In genomic region chr2:20212871-20213503, GRCh38 we compare ENCODE assay signal across 14 cellular contexts. TPM values are rescaled to one million over a fixed set of nuclear protein-coding genes. Genes with fewer than 3 reads are reported as not detected.
A peak's percentile ranks its signal among the peaks of the same experiment; 100 is the strongest.
DNase-seq lines count a peak whose midpoint lies in the region; ATAC-seq and TF ChIP-seq lines count a peak whose summit lies in the region.
"Had no signal": no experiment of that assay in that cellular context is flagged by ENCODE, and none has a peak within 500 bp of the region (broad histone marks: within the 10 kb centered on the region; RNA-seq: fewer than 3 reads in every experiment).

No MANE protein-coding gene starts in this region.

- peak overlapping the region; percentile 58 for H4K91ac ChIP-seq in trophoblast cell (ENCODE audit: low read depth, low read length)

- H2BK12ac ChIP-seq in trophoblast cell (ENCODE audit: low read length), result peak overlapping the region; percentile 58

- H3K4me3 ChIP-seq in hepatocyte (no peak overlapping the region), trophoblast cell (ENCODE audit: low read depth, low read length) (no peak overlapping the region)
- H3K4me3 ChIP-seq: heart right ventricle had no signal

- peaks cover 19% of the 10 kb centered on the region for H3K79me1 ChIP-seq in trophoblast cell (ENCODE audit: low read length)

- H3K36me3 ChIP-seq in hepatocyte (replicated peaks; ENCODE audit: insufficient read depth, low read depth), result no peaks in the 10 kb centered on the region
- peaks cover 0 to 8% of the 10 kb centered on the region in 2 experiments for H3K36me3 ChIP-seq in trophoblast cell (ENCODE audit: control insufficient read depth in 1 of 2, insufficient read depth in 2 of 2, low read length in 2 of 2)
- H3K36me3 ChIP-seq: heart right ventricle had no signal

- no peaks in the 10 kb centered on the region for H3K9me2 ChIP-seq in hepatocyte (replicated peaks; ENCODE audit: insufficient read depth)

- H4K8ac ChIP-seq in trophoblast cell (ENCODE audit: low read depth, low read length), result peak overlapping the region; percentile 52

- H3K4me2 ChIP-seq in hepatocyte (peak overlapping the region; percentile 64), trophoblast cell (ENCODE audit: low read length) (no peak overlapping the region)

- H4K20me1 ChIP-seq in hepatocyte (ENCODE audit: insufficient read depth, poor library complexity, severe bottlenecking), result no peaks in the 10 kb centered on the region

- H3K14ac ChIP-seq in trophoblast cell (ENCODE audit: low read length), result peak overlapping the region; percentile 43

- WGBS in hepatocyte (ENCODE audit: low lambda C conversion rate, missing lambda C conversion rate), result 78% methylated on average over 16 of the region's 16 CpGs
- no CpG with 5 or more reads among the region's 16 CpGs for WGBS in trophoblast cell (ENCODE audit: extremely low coverage, insufficient coverage, insufficient read length)

- H3K27ac ChIP-seq in hepatocyte (peak overlapping the region; percentile 90), trophoblast cell (ENCODE audit: low read depth, low read length) (no peak overlapping the region)
- H3K27ac ChIP-seq: heart right ventricle had no signal

- H2BK120ac ChIP-seq in trophoblast cell (ENCODE audit: insufficient read depth, low read length, poor library complexity), result peak overlapping the region; percentile 24

- peak; percentile 1 for ATAC-seq in GM21723 (IDR thresholded peaks at IDR 0.05; ENCODE audit: unreplicated experiment)
- no peak for ATAC-seq in HG03571 (IDR thresholded peaks at IDR 0.05; ENCODE audit: unreplicated experiment)
- ATAC-seq in HG03442 (IDR thresholded peaks at IDR 0.05; ENCODE audit: unreplicated experiment), result no peak
- ATAC-seq: activated T-cell treated with anti-CD3 and anti-CD28 coated beads, Interleukin-2, amount 50 U/mL, for 4 hours had no signal

- no peak overlapping the region for H2AFZ ChIP-seq in hepatocyte
- peak overlapping the region; percentile 20 for H2AFZ ChIP-seq in trophoblast cell (ENCODE audit: insufficient read depth, low read length, poor library complexity)

- H3K4me1 ChIP-seq in hepatocyte (ENCODE audit: insufficient read depth), result peaks cover 58% of the 10 kb centered on the region
- peaks cover 19 to 21% of the 10 kb centered on the region in 2 experiments for H3K4me1 ChIP-seq in trophoblast cell (ENCODE audit: control insufficient read depth in 1 of 2, insufficient read depth in 2 of 2, low read length in 2 of 2)

- no peak overlapping the region for H3K23ac ChIP-seq in trophoblast cell (ENCODE audit: low read length)

- H2BK5ac ChIP-seq in trophoblast cell (ENCODE audit: low read depth, low read length, poor library complexity), result no peak overlapping the region

- H3K27me3 ChIP-seq in hepatocyte (no peaks in the 10 kb centered on the region), trophoblast cell (ENCODE audit: insufficient read depth, low read length) (peaks cover 2% of the 10 kb centered on the region)
- H3K27me3 ChIP-seq: heart right ventricle had no signal

- H3K79me2 ChIP-seq in hepatocyte, result peaks cover 71% of the 10 kb centered on the region
- H3K79me2 ChIP-seq in trophoblast cell (ENCODE audit: control insufficient read depth, insufficient read depth, low read length, poor library complexity), result no peaks in the 10 kb centered on the region

- H3K9me3 ChIP-seq in hepatocyte (ENCODE audit: low read depth) (no peaks in the 10 kb centered on the region), trophoblast cell (ENCODE audit: insufficient read depth, low read depth, low read length) (peaks cover 1% of the 10 kb centered on the region)
- H3K9me3 ChIP-seq: heart right ventricle had no signal

- H4K12ac ChIP-seq in trophoblast cell (ENCODE audit: low read depth, low read length), result no peak overlapping the region

- TF ChIP-seq CTCF in hepatocyte (IDR thresholded peaks at IDR 0.05; ENCODE audit: poor library complexity), result no peak

- no peak overlapping the region for H3K4ac ChIP-seq in trophoblast cell (ENCODE audit: low read depth, low read length)

- H3K18ac ChIP-seq in trophoblast cell (ENCODE audit: low read length), result peak overlapping the region; percentile 52

- H2AK5ac ChIP-seq in trophoblast cell (ENCODE audit: low read length), result peak overlapping the region; percentile 36

- no peak overlapping the region for H3K9ac ChIP-seq in trophoblast cell (ENCODE audit: low read length)

- DNase-seq in RPMI8226 (peak; percentile 67), hepatocyte (ENCODE audit: low spot score) (no peak), trophoblast cell (peak; percentile 81 to 87), GF-D8 (lab: John Stamatoyannopoulos, UW) (no peak)
- no peak for DNase-seq in activated naive CD4-positive, alpha-beta T cell treated with anti-CD3 and anti-CD28 coated beads, Interleukin-2, amount 50 U/mL, for 16 hours
- DNase-seq: activated T-cell treated with anti-CD3 and anti-CD28 coated beads, Interleukin-2, amount 50 U/mL, for 4 hours; CD4-positive, CD25-positive, alpha-beta regulatory T cell; effector memory CD4-positive, alpha-beta T cell; heart right ventricle; NCI-H1930 had no signal

RNA-seq across cellular contexts. Expression of gene SDC1, which starts 11.9 kb away (rescaled TPM):
- total RNA-seq in hepatocyte, result 92.3 and 108 TPM in 2 replicates
- polyA plus RNA-seq in hepatocyte, result 84.1 and 107 TPM in 2 replicates
- polyA plus RNA-seq in trophoblast cell (2013), result 402 and 444 TPM in 2 replicates
- total RNA-seq: CD4-positive, CD25-positive, alpha-beta regulatory T cell; mononuclear cell had no signal
- polyA plus RNA-seq: CD4-positive, CD25-positive, alpha-beta regulatory T cell had no signal

Comparison
In these comparisons a context has a peak if more than half of its experiments do, and no peak if none do; other contexts are left out.
1. DNase-seq: peak in RPMI8226 (single experiment) and trophoblast cell (2 of 2); none in hepatocyte (single experiment), activated naive CD4-positive, alpha-beta T cell treated with anti-CD3 and anti-CD28 coated beads, Interleukin-2, amount 50 U/mL, for 16 hours (single experiment) and GF-D8 (single experiment).